In genomic region chr10:69345402-69345801, GRCh38 we compare ENCODE assay signal across 8 cellular contexts.
DNase-seq lines count a peak whose midpoint lies in the region; ATAC-seq and TF ChIP-seq lines count a peak whose summit lies in the region.

No MANE protein-coding gene starts in this region.

- intact Hi-C loops in right cardiac atrium (cut with DNase I) = no loop called here

- peaks cover 77% of the 10 kb centered on the region for H3K36me3 Mint-ChIP-seq in activated naive CD4-positive, alpha-beta T cell treated with anti-CD3 and anti-CD28 coated beads, Interleukin-2, amount 10 ng/mL, durations not matched to agents 7 days and 5 days
- H3K36me3 Mint-ChIP-seq in type B pancreatic cell = peaks cover 28% of the 10 kb centered on the region

- 78% methylated on average over 2 of the region's 2 CpGs for WGBS in right cardiac atrium

- peak overlapping the region; percentile 95 for H3K27ac Mint-ChIP-seq in activated naive CD4-positive, alpha-beta T cell treated with anti-CD3 and anti-CD28 coated beads, Interleukin-2, amount 10 ng/mL, durations not matched to agents 7 days and 5 days
- H3K27ac Mint-ChIP-seq in type B pancreatic cell = peak overlapping the region; percentile 74

- no peaks in the 10 kb centered on the region for H3K9me3 Mint-ChIP-seq in activated naive CD4-positive, alpha-beta T cell treated with anti-CD3 and anti-CD28 coated beads, Interleukin-2, amount 10 ng/mL, durations not matched to agents 7 days and 5 days
- H3K9me3 Mint-ChIP-seq in type B pancreatic cell = no peaks in the 10 kb centered on the region

- no peak for TF ChIP-seq CTCF in RWPE1 (conservative IDR thresholded peaks at IDR 0.05; ENCODE audit: low read depth)
- TF ChIP-seq CTCF in type B pancreatic cell (conservative IDR thresholded peaks at IDR 0.05) = no peak

- peak; percentile 27 to 60 for ATAC-seq in right cardiac atrium
- ATAC-seq in GM18909 (IDR thresholded peaks at IDR 0.05; ENCODE audit: poor library complexity, unreplicated experiment) = no peak
- no peak for ATAC-seq in SK-N-SH treated with all-trans-retinoic acid at 6 μM for 48 hours

- POLR2A ChIA-PET in RWPE1 (lab: Yijun Ruan, JAX; ENCODE audit: low non-redundant PET) = interaction anchor here (0.5 kb wide), 1 partner anchor 801 kb away, joined by 3 read pairs; the partner anchor contains the start of gene TYSND1

- H3K4me1 Mint-ChIP-seq in activated naive CD4-positive, alpha-beta T cell treated with anti-CD3 and anti-CD28 coated beads, Interleukin-2, amount 10 ng/mL, durations not matched to agents 7 days and 5 days = peaks cover 91% of the 10 kb centered on the region
- H3K4me1 Mint-ChIP-seq in type B pancreatic cell (ENCODE audit: unreplicated experiment) = peaks cover 25% of the 10 kb centered on the region

- H3K27me3 ChIP-seq in right cardiac atrium (ENCODE audit: control insufficient read depth, insufficient read depth) = no peaks in the 10 kb centered on the region

- peak overlapping the region; percentile 58 for H3K4me3 Mint-ChIP-seq in activated naive CD4-positive, alpha-beta T cell treated with anti-CD3 and anti-CD28 coated beads, Interleukin-2, amount 10 ng/mL, durations not matched to agents 7 days and 5 days
- H3K4me3 Mint-ChIP-seq in type B pancreatic cell = no peak overlapping the region

- peak overlapping the region; percentile 61 for H3K27ac ChIP-seq in RWPE1
- H3K27ac ChIP-seq in right cardiac atrium (ENCODE audit: low read length) = peak overlapping the region; percentile 10

- CTCF ChIA-PET in activated naive CD4-positive, alpha-beta T cell treated with anti-CD3 and anti-CD28 coated beads, Interleukin-2, amount 10 ng/mL, durations not matched to agents 7 days and 5 days (lab: Charles Lee) = interaction anchor here (0.9 to 1.4 kb wide), 4 partner anchors 9 to 45 kb away, joined by 3 to 6 read pairs (median 3); no protein-coding TSS in a partner anchor
- CTCF ChIA-PET in RWPE1 (lab: Yijun Ruan, JAX) = no interaction called here

- H3K4me3 ChIP-seq in right cardiac atrium (ENCODE audit: low read length) = no peak overlapping the region

- H3K27me3 Mint-ChIP-seq in activated naive CD4-positive, alpha-beta T cell treated with anti-CD3 and anti-CD28 coated beads, Interleukin-2, amount 10 ng/mL, durations not matched to agents 7 days and 5 days = no peaks in the 10 kb centered on the region
- no peaks in the 10 kb centered on the region for H3K27me3 Mint-ChIP-seq in type B pancreatic cell

- H3K9me3 ChIP-seq in right cardiac atrium (ENCODE audit: control insufficient read depth, low read length) = no peaks in the 10 kb centered on the region

- no peak for DNase-seq in activated naive CD4-positive, alpha-beta T cell treated with anti-CD3 and anti-CD28 coated beads, Interleukin-2, amount 10 ng/mL, durations not matched to agents 7 days and 5 days
- DNase-seq in activated naive CD4-positive, alpha-beta T cell treated with anti-CD3 and anti-CD28 coated beads, Interleukin-2, amount 50 U/mL, for 16 hours = no peak
- DNase-seq in RWPE1 (ENCODE audit: low spot score) = no peak
- DNase-seq in right cardiac atrium = no peak
- DNase-seq in type B pancreatic cell (ENCODE audit: extremely low spot score, unreplicated experiment) = no peak
- DNase-seq in anterior cingulate cortex (lab: John Stamatoyannopoulos, UW) = no peak

- H3K4me1 ChIP-seq in right cardiac atrium (ENCODE audit: control insufficient read depth, insufficient read depth, low read length) = peaks cover 29% of the 10 kb centered on the region

TF ChIP-seq in SK-N-SH treated with all-trans-retinoic acid at 6 μM for 48 hours, 23 proteins besides CTCF, POLR2A, EP300 and RAD21:
- TF ChIP-seq CSDC2 (CRISPR knock-in tag; IDR thresholded peaks at IDR 0.05) (no peak), POU6F1 (CRISPR knock-in tag; IDR thresholded peaks at IDR 0.05; ENCODE audit: borderline replicate concordance, low read depth) (no peak), TCF4 (CRISPR knock-in tag; IDR thresholded peaks at IDR 0.05; ENCODE audit: borderline replicate concordance) (no peak), TSHZ2 (CRISPR knock-in tag; IDR thresholded peaks at IDR 0.05) (no peak), RARB (CRISPR knock-in tag; IDR thresholded peaks at IDR 0.05) (no peak), ZNF565 (CRISPR knock-in tag; conservative IDR thresholded peaks at IDR 0.05; ENCODE audit: low read depth) (no peak), ZFP3 (CRISPR knock-in tag; IDR thresholded peaks at IDR 0.05) (no peak), TOX (CRISPR knock-in tag; IDR thresholded peaks at IDR 0.05; ENCODE audit: borderline replicate concordance) (no peak), ESRRG (CRISPR knock-in tag; IDR thresholded peaks at IDR 0.05) (no peak)
TF ChIP-seq in SK-N-SH treated with all-trans-retinoic acid at 6 μM for 48 hours: peak in this region for 0.

Comparison
In these comparisons a context has a peak if more than half of its experiments do, and no peak if none do; other contexts are left out.
1. ATAC-seq: peak in right cardiac atrium (2 of 2); none in GM18909 (single experiment) and SK-N-SH treated with all-trans-retinoic acid at 6 μM for 48 hours (single experiment).